9 cellular contexts compared by ENCODE assay signal in the genomic region with DNA sequence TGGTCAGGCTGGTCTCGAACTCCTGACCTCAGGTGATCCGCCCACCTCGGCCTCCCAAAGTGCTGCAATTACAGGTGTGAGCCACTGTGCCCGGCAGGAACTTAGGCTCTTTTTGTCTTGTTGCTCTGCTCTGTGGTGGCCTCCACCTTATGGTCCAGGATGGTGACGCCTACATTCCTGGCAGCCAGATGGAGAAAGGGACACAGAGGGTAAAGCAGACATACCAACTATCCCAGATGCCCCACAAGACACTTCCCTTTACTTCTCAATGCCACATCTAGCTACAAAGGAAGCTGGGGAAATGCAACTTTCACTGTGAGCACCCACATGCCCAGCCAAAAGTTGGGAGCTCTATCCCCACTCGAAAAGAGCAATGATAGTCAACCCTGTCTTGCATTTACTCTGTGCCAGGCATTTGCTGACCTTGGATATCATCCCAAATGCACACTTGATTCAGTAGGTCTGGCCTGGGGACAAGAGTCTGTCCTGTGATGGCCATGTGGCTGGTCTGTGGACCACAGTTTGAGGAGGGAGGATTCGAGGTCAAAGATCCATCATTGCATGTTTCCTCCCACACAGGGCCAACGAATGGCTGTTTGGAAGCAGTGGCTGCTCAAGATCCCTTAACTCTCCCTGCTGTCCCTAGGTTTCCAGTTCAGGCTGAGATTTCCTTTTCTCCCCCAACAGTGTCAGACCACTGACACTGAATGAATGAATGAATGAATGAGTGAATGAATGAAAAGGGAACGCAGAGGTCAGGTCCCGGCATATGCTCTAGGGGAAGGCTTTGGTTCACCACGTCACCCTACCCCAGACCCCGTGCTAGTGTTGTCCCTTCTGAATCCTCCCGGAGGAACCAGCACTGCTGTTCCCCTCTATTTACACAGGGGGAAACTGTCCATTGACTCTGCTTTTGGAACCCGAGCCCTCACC. TPM values are rescaled to one million over a fixed set of nuclear protein-coding genes. Genes with fewer than 3 reads are reported as not detected.
DNase-seq lines count a peak whose midpoint lies in the region; ATAC-seq and TF ChIP-seq lines count a peak whose summit lies in the region.
"Had no signal": no experiment of that assay in that cellular context is flagged by ENCODE, and none has a peak within 500 bp of the region (broad histone marks: within the 10 kb centered on the region; RNA-seq: fewer than 3 reads in every experiment).

No MANE protein-coding gene starts in this region.

- no peak overlapping the region for H3K18ac ChIP-seq in mesenchymal stem cell (ENCODE audit: low read depth in 1 of 2, low read length in 2 of 2)

- peak overlapping the region; percentile 47 for H2AK5ac ChIP-seq in mesenchymal stem cell (ENCODE audit: low read length, severe bottlenecking)

- H2BK15ac ChIP-seq in mesenchymal stem cell (ENCODE audit: low read depth, poor library complexity, severe bottlenecking): no peak overlapping the region

- intact Hi-C loops in testis (cut with DNase I; ENCODE audit: low total_unique reads): no loop called here

- no peak overlapping the region for H4K91ac ChIP-seq in mesenchymal stem cell (ENCODE audit: low read length)

- ATAC-seq in activated naive CD8-positive, alpha-beta T cell treated with anti-CD3 and anti-CD28 coated beads, Interleukin-2, amount 50 U/mL, for 24 hours: no peak
- ATAC-seq in GM21447 (IDR thresholded peaks at IDR 0.05; ENCODE audit: unreplicated experiment) (no peak), HG03432 (IDR thresholded peaks at IDR 0.05; ENCODE audit: unreplicated experiment) (no peak)

- peaks cover 10% of the 10 kb centered on the region for H3K36me3 Mint-ChIP-seq in activated CD4-positive, alpha-beta T cell treated with anti-CD3 and anti-CD28 coated beads, Interleukin-2, amount 10 ng/mL, durations not matched to agents 7 days and 5 days (ENCODE audit: low read depth)
- peaks cover 3% of the 10 kb centered on the region for H3K36me3 Mint-ChIP-seq in activated naive CD8-positive, alpha-beta T cell treated with anti-CD3 and anti-CD28 coated beads, Interleukin-2, amount 50 U/mL, for 24 hours (ENCODE audit: low read depth)

- no peak for TF ChIP-seq CTCF in testis (IDR thresholded peaks at IDR 0.05)

- DNase-seq in activated CD4-positive, alpha-beta T cell treated with anti-CD3 and anti-CD28 coated beads, Interleukin-2, amount 10 ng/mL, durations not matched to agents 7 days and 5 days: no peak
- no peak for DNase-seq in activated CD4-positive, alpha-beta T cell treated with anti-CD3 and anti-CD28 coated beads for 4 hours
- DNase-seq in activated naive CD8-positive, alpha-beta T cell treated with anti-CD3 and anti-CD28 coated beads, Interleukin-2, amount 50 U/mL, for 24 hours: no peak
- DNase-seq in mesenchymal stem cell (no peak), testis (no peak)
- DNase-seq in activated CD4-positive, CD25-positive, alpha-beta regulatory T cell treated with anti-CD3 and anti-CD28 coated beads, Interleukin-2, amount 50 U/mL, for 72 hours: no peak
- DNase-seq: mucosa of descending colon had no signal

- no peak overlapping the region for H2BK120ac ChIP-seq in mesenchymal stem cell (ENCODE audit: low read depth, low read length)

- H2AFZ ChIP-seq in mesenchymal stem cell (ENCODE audit: low read depth, low read length): no peak overlapping the region

- H3K27ac ChIP-seq in mesenchymal stem cell (ENCODE audit: low read length, poor library complexity, severe bottlenecking): no peak overlapping the region
- peak overlapping the region; percentile 81 to 84 for H3K27ac ChIP-seq in testis

- H3K9me3 ChIP-seq in mesenchymal stem cell (ENCODE audit: control insufficient read depth, low read length): no peaks in the 10 kb centered on the region
- no peaks in the 10 kb centered on the region for H3K9me3 ChIP-seq in testis
- H3K9me3 ChIP-seq: mucosa of descending colon had no signal

- H3K4me3 ChIP-seq in mesenchymal stem cell (ENCODE audit: insufficient read depth in 1 of 2, low read depth in 1 of 2, low read length in 2 of 2): no peak overlapping the region
- no peak overlapping the region for H3K4me3 ChIP-seq in testis
- H3K4me3 ChIP-seq: mucosa of descending colon had no signal

- no peak overlapping the region for H3K4me2 ChIP-seq in mesenchymal stem cell (ENCODE audit: low read length, poor library complexity, severe bottlenecking)

- CTCF ChIA-PET in activated CD4-positive, alpha-beta T cell treated with anti-CD3 and anti-CD28 coated beads, Interleukin-2, amount 10 ng/mL, durations not matched to agents 7 days and 5 days (lab: Charles Lee): interaction anchor here (1.0 kb wide), 1 partner anchor 22 kb away, joined by 4 read pairs; no protein-coding TSS in a partner anchor

- peak overlapping the region in 1 of 2 experiments; percentile 23 for H2BK12ac ChIP-seq in mesenchymal stem cell (ENCODE audit: low read length in 2 of 2)

- no peak overlapping the region for H2BK5ac ChIP-seq in mesenchymal stem cell (ENCODE audit: low read depth, low read length, poor library complexity, severe bottlenecking)

- H3K4me1 Mint-ChIP-seq in activated CD4-positive, alpha-beta T cell treated with anti-CD3 and anti-CD28 coated beads, Interleukin-2, amount 10 ng/mL, durations not matched to agents 7 days and 5 days: peaks cover 31% of the 10 kb centered on the region
- H3K4me1 Mint-ChIP-seq in activated naive CD8-positive, alpha-beta T cell treated with anti-CD3 and anti-CD28 coated beads, Interleukin-2, amount 50 U/mL, for 24 hours: peaks cover 38% of the 10 kb centered on the region

- peaks cover 23% of the 10 kb centered on the region for H3K4me1 ChIP-seq in mesenchymal stem cell (ENCODE audit: control insufficient read depth, insufficient read depth, low read depth, low read length)
- peaks cover 40% of the 10 kb centered on the region for H3K4me1 ChIP-seq in testis

- H4K8ac ChIP-seq in mesenchymal stem cell (ENCODE audit: low read length): no peak overlapping the region

- H3K27me3 ChIP-seq in mesenchymal stem cell (ENCODE audit: control insufficient read depth in 1 of 2, insufficient read depth in 1 of 2, low read length in 2 of 2) (no peaks in the 10 kb centered on the region), testis (no peaks in the 10 kb centered on the region)

- H3K9me3 Mint-ChIP-seq in activated CD4-positive, alpha-beta T cell treated with anti-CD3 and anti-CD28 coated beads, Interleukin-2, amount 10 ng/mL, durations not matched to agents 7 days and 5 days: no peaks in the 10 kb centered on the region
- H3K9me3 Mint-ChIP-seq in activated naive CD8-positive, alpha-beta T cell treated with anti-CD3 and anti-CD28 coated beads, Interleukin-2, amount 50 U/mL, for 24 hours: no peaks in the 10 kb centered on the region

- H3K79me1 ChIP-seq in mesenchymal stem cell (replicated peaks; ENCODE audit: low read length, poor library complexity, severe bottlenecking): peaks cover 1% of the 10 kb centered on the region

- POLR2A ChIA-PET in activated CD4-positive, alpha-beta T cell treated with anti-CD3 and anti-CD28 coated beads, Interleukin-2, amount 10 ng/mL, durations not matched to agents 7 days and 5 days (lab: Charles Lee): no interaction called here

- peak overlapping the region; percentile 83 for H3K4me3 Mint-ChIP-seq in activated CD4-positive, alpha-beta T cell treated with anti-CD3 and anti-CD28 coated beads, Interleukin-2, amount 10 ng/mL, durations not matched to agents 7 days and 5 days
- H3K4me3 Mint-ChIP-seq in activated naive CD8-positive, alpha-beta T cell treated with anti-CD3 and anti-CD28 coated beads, Interleukin-2, amount 50 U/mL, for 24 hours: peak overlapping the region; percentile 79

- WGBS in mesenchymal stem cell: 94% methylated on average over 14 of the region's 14 CpGs
- WGBS in testis, 2 donors: 61 to 67% methylated on average over 13 to 14 of the region's 14 CpGs

- no peak overlapping the region for H3K4ac ChIP-seq in mesenchymal stem cell (ENCODE audit: low read depth in 1 of 2, low read length in 2 of 2)

- H3K36me3 ChIP-seq in mesenchymal stem cell (ENCODE audit: control insufficient read depth in 1 of 2, insufficient read depth in 2 of 2, low read depth in 1 of 2, low read length in 2 of 2) (peaks cover 7 to 13% of the 10 kb centered on the region in 2 experiments), testis (ENCODE audit: low read depth, missing control alignments) (no peaks in the 10 kb centered on the region)

- H3K9ac ChIP-seq in mesenchymal stem cell (ENCODE audit: low read length): peak overlapping the region; percentile 93

- no peak overlapping the region for H3K14ac ChIP-seq in mesenchymal stem cell (ENCODE audit: low read length in 2 of 2)

- no peak overlapping the region for H3K23ac ChIP-seq in mesenchymal stem cell (ENCODE audit: low read length in 2 of 2)

- no peak for TF ChIP-seq POLR2A in testis (IDR thresholded peaks at IDR 0.05)

- no peak overlapping the region for H3K27ac Mint-ChIP-seq in activated CD4-positive, alpha-beta T cell treated with anti-CD3 and anti-CD28 coated beads, Interleukin-2, amount 10 ng/mL, durations not matched to agents 7 days and 5 days
- no peak overlapping the region for H3K27ac Mint-ChIP-seq in activated naive CD8-positive, alpha-beta T cell treated with anti-CD3 and anti-CD28 coated beads, Interleukin-2, amount 50 U/mL, for 24 hours

- no peaks in the 10 kb centered on the region for H3K27me3 Mint-ChIP-seq in activated CD4-positive, alpha-beta T cell treated with anti-CD3 and anti-CD28 coated beads, Interleukin-2, amount 10 ng/mL, durations not matched to agents 7 days and 5 days
- no peaks in the 10 kb centered on the region for H3K27me3 Mint-ChIP-seq in activated naive CD8-positive, alpha-beta T cell treated with anti-CD3 and anti-CD28 coated beads, Interleukin-2, amount 50 U/mL, for 24 hours

RNA-seq across cellular contexts. Expression of a gene that starts 1.4 kb away (rescaled TPM):
- 10 to 100 TPM; 43.4 to 45.0 TPM for total RNA-seq in activated CD4-positive, alpha-beta T cell treated with anti-CD3 and anti-CD28 coated beads, Interleukin-2, amount 10 ng/mL, durations not matched to agents 7 days and 5 days
- 143 TPM for polyA plus RNA-seq in mesenchymal stem cell (2013, experiment 1 of 2)
- polyA plus RNA-seq in mesenchymal stem cell (2013, experiment 2 of 2): 140 TPM
- total RNA-seq in testis: 10 to 100 TPM; 89.8 to 100.0 TPM
- polyA plus RNA-seq in testis (ENCODE audit: insufficient read depth, low read depth, low replicate concordance): 94.1 TPM
